Comparison of ENCODE assay signal across 8 cellular contexts in the genomic region with DNA sequence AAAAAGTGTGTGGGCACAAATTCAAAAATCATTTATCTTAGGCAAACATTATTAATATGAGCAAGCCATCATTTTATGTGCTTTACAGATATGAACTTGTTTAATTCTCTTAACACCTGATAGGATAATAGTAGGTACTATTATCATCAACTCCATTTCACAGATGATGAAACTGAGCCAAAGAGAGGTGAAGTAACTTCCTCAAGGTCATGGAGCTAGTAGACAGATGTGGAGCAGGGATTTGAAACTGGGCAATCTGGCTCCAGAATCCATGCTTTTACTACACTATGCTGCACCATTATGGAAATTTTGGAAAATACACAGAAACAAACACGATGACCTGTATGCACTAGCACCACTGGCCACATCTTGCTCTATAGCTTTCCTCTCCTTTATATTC. TPM values are rescaled to one million over a fixed set of nuclear protein-coding genes. Genes with fewer than 3 reads are reported as not detected.
DNase-seq lines count a peak whose midpoint lies in the region; ATAC-seq and TF ChIP-seq lines count a peak whose summit lies in the region.

No MANE protein-coding gene starts in this region.

- in situ Hi-C loops in GM13977 (cut with MboI; ENCODE audit: low pct_unique_long_range_greater_than_20kb, low sequenced_read_pairs, unreplicated experiment) = no loop called here

- no peak for DNase-seq in BE2C
- no peak for DNase-seq in HFF-Myc (ENCODE audit: extremely low read depth, low read depth)
- no peak for DNase-seq in glomerular visceral epithelial cell (ENCODE audit: extremely low spot score)
- DNase-seq in NCI-H1417 (lab: John Stamatoyannopoulos, UW) = no peak
- no peak for DNase-seq in GM13977 (ENCODE audit: low spot score)

- no peak for ATAC-seq in HG02852 (IDR thresholded peaks at IDR 0.05; ENCODE audit: unreplicated experiment)

- no peak overlapping the region for H3K9ac ChIP-seq in muscle layer of colon (ENCODE audit: low read length)

- H3K9me3 ChIP-seq in BE2C (no peaks in the 10 kb centered on the region), muscle layer of colon (ENCODE audit: low read length) (no peaks in the 10 kb centered on the region)

- H3K36me3 ChIP-seq in BE2C = no peaks in the 10 kb centered on the region
- H3K36me3 ChIP-seq in muscle layer of colon (ENCODE audit: insufficient read depth, low read length) = no peaks in the 10 kb centered on the region

- H3K27me3 ChIP-seq in BE2C (no peaks in the 10 kb centered on the region), muscle layer of colon (ENCODE audit: control insufficient read depth in 1 of 2, insufficient read depth in 2 of 2, low read length in 2 of 2) (no peaks in the 10 kb centered on the region)

- TF ChIP-seq CTCF in BE2C (IDR thresholded peaks at IDR 0.05; ENCODE audit: low read depth, low read length) = no peak
- no peak for TF ChIP-seq CTCF in HFF-Myc (IDR thresholded peaks at IDR 0.05; ENCODE audit: low read depth, low read length, missing control alignments)
- TF ChIP-seq CTCF in WI38 (IDR thresholded peaks at IDR 0.05; ENCODE audit: low read depth, low read length) = no peak
- TF ChIP-seq CTCF in GM13977 (IDR thresholded peaks at IDR 0.05; ENCODE audit: extremely low read depth, insufficient read depth, missing control alignments) = no peak

- H3K4me3 ChIP-seq in BE2C (ENCODE audit: low read depth, low read length) (peak overlapping the region; percentile 96), HFF-Myc (replicated peaks; ENCODE audit: low read depth, low read length) (peak overlapping the region; percentile 77), WI38 (ENCODE audit: low read depth, low read length) (peak overlapping the region; percentile 54), muscle layer of colon (ENCODE audit: low read depth in 1 of 2, low read length in 2 of 2) (peak overlapping the region in 1 of 2 donors; percentile 86)

- H3K4me1 ChIP-seq in BE2C (no peaks in the 10 kb centered on the region), muscle layer of colon (ENCODE audit: insufficient read depth, low read length) (peaks cover 10% of the 10 kb centered on the region)

- peak overlapping the region; percentile 72 for H3K27ac ChIP-seq in muscle layer of colon (ENCODE audit: low read depth, low read length)

RNA-seq across cellular contexts. Expression of a gene that starts 1.0 kb away (rescaled TPM):
- polyA plus RNA-seq in BE2C (2012; ENCODE audit: insufficient read depth, insufficient read length, low read depth) = 32.1 TPM

RNA-seq across cellular contexts. Expression of a gene that starts 48.8 kb away (rescaled TPM):
- polyA plus RNA-seq in BE2C (2012; ENCODE audit: insufficient read depth, insufficient read length, low read depth) = 64.3 TPM

RNA-seq across cellular contexts. Expression of a gene that starts 58.3 kb away (rescaled TPM):
- 0.82 TPM for polyA plus RNA-seq in BE2C (2012; ENCODE audit: insufficient read depth, insufficient read length, low read depth)
